ENCODE assay signal across 8 cellular contexts in genomic region chr19:9075064-9075964, GRCh38. TPM values are rescaled to one million over a fixed set of nuclear protein-coding genes. Genes with fewer than 3 reads are reported as not detected.
A peak's percentile ranks its signal among the peaks of the same experiment; 100 is the strongest.
DNase-seq lines count a peak whose midpoint lies in the region; ATAC-seq and TF ChIP-seq lines count a peak whose summit lies in the region.

No MANE protein-coding gene starts in this region.

- H3K4me3 ChIP-seq in NB4 (ENCODE audit: low read depth, low read length) (no peak overlapping the region), mammary epithelial cell (replicated peaks in 1 of 3; ENCODE audit: insufficient read depth in 1 of 3, low read depth in 2 of 3, low read length in 3 of 3) (no peak overlapping the region), testis (no peak overlapping the region)

- TF ChIP-seq CTCF in NB4 (IDR thresholded peaks at IDR 0.05; ENCODE audit: low read depth, low read length), result no peak
- no peak for TF ChIP-seq CTCF in mammary epithelial cell (conservative IDR thresholded peaks at IDR 0.05 in 1 of 2, IDR thresholded peaks at IDR 0.05 in 1 of 2; ENCODE audit: extremely low read depth in 1 of 2, insufficient read depth in 1 of 2, low read depth in 1 of 2, low read length in 2 of 2)
- TF ChIP-seq CTCF in testis (IDR thresholded peaks at IDR 0.05), result no peak

- dilution Hi-C loops in mammary epithelial cell (cut with HindIII; ENCODE audit: low sequenced_read_pairs), result no loop called here

- no peak overlapping the region for H3K9ac ChIP-seq in mammary epithelial cell (ENCODE audit: insufficient read depth, low read length)

- ATAC-seq in GM18907 (IDR thresholded peaks at IDR 0.05; ENCODE audit: unreplicated experiment) (no peak), HG02981 (IDR thresholded peaks at IDR 0.05; ENCODE audit: unreplicated experiment) (no peak), GM19328 (IDR thresholded peaks at IDR 0.05; ENCODE audit: unreplicated experiment) (no peak)

- H2AFZ ChIP-seq in mammary epithelial cell (ENCODE audit: low read depth, low read length), result peak overlapping the region; percentile 78

- H3K4me2 ChIP-seq in mammary epithelial cell (ENCODE audit: insufficient read depth, low read depth, low read length), result peak overlapping the region; percentile 58

- H3K4me1 ChIP-seq in mammary epithelial cell (ENCODE audit: insufficient read depth, low read length) (peaks cover 9% of the 10 kb centered on the region), testis (no peaks in the 10 kb centered on the region)

- in situ Hi-C loops in mammary epithelial cell (cut with MboI; ENCODE audit: low sequenced_read_pairs in 2 of 2), result loop anchor here (5.0 to 10.0 kb wide), 2 partner anchors 418 to 421 kb away; no protein-coding TSS in a partner anchor

- H3K27ac ChIP-seq in mammary epithelial cell (ENCODE audit: insufficient read depth, low read depth, low read length), result peak overlapping the region; percentile 24
- peak overlapping the region; percentile 14 to 31 for H3K27ac ChIP-seq in testis

- WGBS in mammary epithelial cell (ENCODE audit: low coverage, missing lambda C conversion rate), result 6% methylated on average over 12 of the region's 17 CpGs
- WGBS in testis, 2 donors, result 34 to 35% methylated on average over 17 of the region's 17 CpGs

- H3K36me3 ChIP-seq in mammary epithelial cell (ENCODE audit: insufficient read depth, low read length), result no peaks in the 10 kb centered on the region
- no peaks in the 10 kb centered on the region for H3K36me3 ChIP-seq in testis (ENCODE audit: low read depth, missing control alignments)

- intact Hi-C loops in mammary epithelial cell (cut with micrococcal nuclease), result loop anchor here (5.0 to 10.0 kb wide), 3 partner anchors 243 to 811 kb away; partner anchors contain the start of genes MBD3L1 and ZNF558
- intact Hi-C loops in testis (cut with DNase I; ENCODE audit: low total_unique reads), result no loop called here

- H3K9me3 ChIP-seq in mammary epithelial cell (replicated peaks; ENCODE audit: insufficient read depth, low read length) (no peaks in the 10 kb centered on the region), testis (no peaks in the 10 kb centered on the region)

- DNase-seq in DMS 273 treated with DMSO at 0.1 percent for 48 hours (lab: John Stamatoyannopoulos, UW) (peak; percentile 55), NB4 (ENCODE audit: low read depth) (peak; percentile 93), mammary epithelial cell (peak; percentile 98), kidney glomerular epithelial cell (lab: John Stamatoyannopoulos, UW) (peak; percentile 100), testis (peak; percentile 89)

- H3K27me3 ChIP-seq in mammary epithelial cell (ENCODE audit: insufficient read depth, low read length) (no peaks in the 10 kb centered on the region), testis (no peaks in the 10 kb centered on the region)

- H4K20me1 ChIP-seq in mammary epithelial cell (ENCODE audit: insufficient read depth, low read length), result no peaks in the 10 kb centered on the region

- no TSS peak for BruUV-seq in mammary epithelial cell (replicated peaks; lab: Mats Ljungman, UMichigan)

- CTCF ChIA-PET in mammary epithelial cell (lab: Charles Lee; ENCODE audit: low non-redundant PET), result no interaction called here

- H3K79me2 ChIP-seq in mammary epithelial cell (ENCODE audit: insufficient read depth, low read length), result no peaks in the 10 kb centered on the region

- TF ChIP-seq POLR2A in NB4 (IDR thresholded peaks at IDR 0.05; ENCODE audit: extremely low read depth, insufficient read length), result no peak
- TF ChIP-seq POLR2A in testis (IDR thresholded peaks at IDR 0.05), result no peak

RNA-seq across cellular contexts. Expression of gene OR1M1, which starts 11.5 kb away (rescaled TPM):
- not detected for total RNA-seq in mammary epithelial cell
- not detected for polyA plus RNA-seq in mammary epithelial cell
- not detected for polyA minus RNA-seq in mammary epithelial cell
- under 1 TPM in 1 of 2 donors, not detected in 1; 0.12 TPM for total RNA-seq in testis
- polyA plus RNA-seq in testis (ENCODE audit: insufficient read depth, low read depth, low replicate concordance), result not detected

RNA-seq across cellular contexts. Expression of gene OR7G2, which starts 32.0 kb away (rescaled TPM):
- total RNA-seq in mammary epithelial cell (not detected), testis (not detected)
- polyA plus RNA-seq in mammary epithelial cell (not detected), testis (ENCODE audit: insufficient read depth, low read depth, low replicate concordance) (not detected)
- polyA minus RNA-seq in mammary epithelial cell, result not detected

RNA-seq across cellular contexts. Expression of gene OR7G1, which starts 40.2 kb away (rescaled TPM):
- total RNA-seq in mammary epithelial cell (not detected), testis (not detected)
- polyA plus RNA-seq in mammary epithelial cell (not detected), testis (ENCODE audit: insufficient read depth, low read depth, low replicate concordance) (not detected)
- not detected for polyA minus RNA-seq in mammary epithelial cell

RNA-seq across cellular contexts. Expression of gene OR7G3, which starts 51.4 kb away (rescaled TPM):
- total RNA-seq in mammary epithelial cell (not detected), testis (not detected)
- polyA plus RNA-seq in mammary epithelial cell (not detected), testis (ENCODE audit: insufficient read depth, low read depth, low replicate concordance) (not detected)
- not detected for polyA minus RNA-seq in mammary epithelial cell
